1 cellular context compared by ENCODE assay signal in the genomic region with DNA sequence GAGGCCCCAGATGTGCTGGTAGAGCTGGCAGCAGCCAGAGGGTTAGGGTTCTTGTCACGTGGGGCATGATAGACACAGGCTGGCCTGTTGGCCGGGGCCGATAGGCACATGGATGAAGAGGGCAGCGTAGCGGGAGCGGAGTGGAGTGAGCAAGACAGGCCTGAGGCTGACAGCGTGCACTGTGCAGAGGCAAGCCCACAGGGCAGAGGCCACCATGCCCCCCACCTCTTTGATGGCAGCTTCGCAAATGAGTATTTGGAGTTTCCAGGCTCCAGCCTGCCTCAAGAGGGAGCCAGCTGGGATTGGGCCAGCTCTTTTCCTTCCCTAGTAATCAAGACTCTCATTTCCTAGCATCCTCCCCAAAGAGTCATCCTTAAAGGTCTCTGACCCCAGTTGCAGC.
TF ChIP-seq lines count a peak whose summit lies in the region.

No MANE protein-coding gene starts in this region.

TF ChIP-seq in IMR-90, 13 proteins besides CTCF, POLR2A, EP300 and RAD21:
- TF ChIP-seq CEBPB (IDR thresholded peaks at IDR 0.05; ENCODE audit: low read depth, low read length) = no peak
TF ChIP-seq in IMR-90: peak in this region for 0.
